In the genomic region with DNA sequence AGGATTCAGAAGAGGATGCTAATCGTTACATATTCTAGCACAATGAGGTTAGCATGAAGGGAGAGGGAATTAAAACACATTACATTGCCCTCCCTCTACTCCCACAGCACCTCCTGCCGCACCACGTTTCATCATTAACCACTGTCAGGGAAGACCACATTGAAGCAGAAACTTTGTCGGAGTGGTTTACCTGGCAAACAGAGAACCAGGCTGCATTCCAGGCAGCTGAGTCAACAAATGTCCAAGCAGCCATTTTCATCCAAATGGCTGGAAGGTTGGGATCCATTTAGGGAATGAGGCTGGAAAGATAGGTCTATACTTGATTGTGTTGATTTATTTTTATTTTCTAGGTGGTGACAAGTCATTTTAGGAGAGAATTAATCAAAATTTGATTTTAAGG, we compare ENCODE assay signal across 1 cellular context.
A peak's percentile ranks its signal among the peaks of the same experiment; 100 is the strongest.
TF ChIP-seq lines count a peak whose summit lies in the region.

No MANE protein-coding gene starts in this region.

TF ChIP-seq in H1, 55 proteins besides CTCF, POLR2A, EP300 and RAD21:
- no peak for TF ChIP-seq HDAC6 (IDR thresholded peaks at IDR 0.05; ENCODE audit: low read depth, low read length)
- TF ChIP-seq RFX5 (IDR thresholded peaks at IDR 0.05; ENCODE audit: borderline replicate concordance, low read depth, low read length): no peak
- TF ChIP-seq TEAD4 (IDR thresholded peaks at IDR 0.05; ENCODE audit: low read depth, low read length): peak; percentile 77
- peak; percentile 74; the same call in 1 of the 2 replicates for TF ChIP-seq JUND (IDR thresholded peaks at IDR 0.05; ENCODE audit: low read length)
- 0 out of 2 replicates have a peak, but pooled peaks have one; percentile 7 for TF ChIP-seq JUN (IDR thresholded peaks at IDR 0.05; ENCODE audit: low read depth, low read length)
- TF ChIP-seq YY1 (IDR thresholded peaks at IDR 0.05; ENCODE audit: low read depth, low read length): peak; percentile 68; the same call in 1 of the 2 replicates
